In genomic region chr1:156488566-156489165, GRCh38 we compare ENCODE assay signal across 8 cellular contexts. TPM values are rescaled to one million over a fixed set of nuclear protein-coding genes. Genes with fewer than 3 reads are reported as not detected.
DNase-seq lines count a peak whose midpoint lies in the region; ATAC-seq and TF ChIP-seq lines count a peak whose summit lies in the region.

No MANE protein-coding gene starts in this region.

- H3K9me3 Mint-ChIP-seq in dendritic cell treated with granulocyte-macrophage colony-stimulating factor and Interleukin-4, amounts not matched to agents 40 ng/mL and 50 ng/mL, for 4 days, result no peaks in the 10 kb centered on the region

- DNase-seq in GM12864 (ENCODE audit: low read depth) (peak; percentile 75), thoracic aorta (ENCODE audit: low spot score) (no peak), NCI-H446 (lab: John Stamatoyannopoulos, UW) (no peak), NOMO-1 treated with dmso at 0.1 percent for 144 hours (lab: John Stamatoyannopoulos, UW; ENCODE audit: unreplicated experiment) (no peak), SHP77 (lab: John Stamatoyannopoulos, UW) (no peak)

- intact Hi-C loops in dendritic cell treated with granulocyte-macrophage colony-stimulating factor and Interleukin-4, amounts not matched to agents 40 ng/mL and 50 ng/mL, for 4 days (cut with micrococcal nuclease), result no loop called here

- peaks cover 4% of the 10 kb centered on the region for H3K36me3 ChIP-seq in thoracic aorta

- H3K27ac ChIP-seq in thoracic aorta, result peak overlapping the region; percentile 72 to 100

- H3K4me3 Mint-ChIP-seq in dendritic cell treated with granulocyte-macrophage colony-stimulating factor and Interleukin-4, amounts not matched to agents 40 ng/mL and 50 ng/mL, for 4 days, result no peak overlapping the region

- H3K4me3 ChIP-seq in GM12864 (ENCODE audit: low read depth, low read length) (peak overlapping the region; percentile 45), thoracic aorta (peak overlapping the region; percentile 69)

- peak; percentile 52 for ATAC-seq in GM19467 (IDR thresholded peaks at IDR 0.05; ENCODE audit: unreplicated experiment)
- ATAC-seq in HG03520 (IDR thresholded peaks at IDR 0.05; ENCODE audit: unreplicated experiment), result peak; percentile 52
- no peak for ATAC-seq in thoracic aorta (ENCODE audit: insufficient number of reproducible peaks, low FRiP score, low read depth)

- no peaks in the 10 kb centered on the region for H3K9me3 ChIP-seq in thoracic aorta

- peak overlapping the region; percentile 73 for H3K27ac Mint-ChIP-seq in dendritic cell treated with granulocyte-macrophage colony-stimulating factor and Interleukin-4, amounts not matched to agents 40 ng/mL and 50 ng/mL, for 4 days

- peaks cover 42% of the 10 kb centered on the region for H3K36me3 Mint-ChIP-seq in dendritic cell treated with granulocyte-macrophage colony-stimulating factor and Interleukin-4, amounts not matched to agents 40 ng/mL and 50 ng/mL, for 4 days (ENCODE audit: low read depth)

- peaks cover 87% of the 10 kb centered on the region for H3K4me1 Mint-ChIP-seq in dendritic cell treated with granulocyte-macrophage colony-stimulating factor and Interleukin-4, amounts not matched to agents 40 ng/mL and 50 ng/mL, for 4 days (ENCODE audit: low read depth)

- peaks cover 69 to 100% of the 10 kb centered on the region in 2 donors for H3K4me1 ChIP-seq in thoracic aorta (ENCODE audit: control insufficient read depth in 1 of 2, low read depth in 2 of 2)

- no peaks in the 10 kb centered on the region for H3K27me3 Mint-ChIP-seq in dendritic cell treated with granulocyte-macrophage colony-stimulating factor and Interleukin-4, amounts not matched to agents 40 ng/mL and 50 ng/mL, for 4 days

- H3K27me3 ChIP-seq in thoracic aorta (replicated peaks; ENCODE audit: insufficient read depth), result no peaks in the 10 kb centered on the region

- no peak for TF ChIP-seq CTCF in GM12864 (IDR thresholded peaks at IDR 0.05; ENCODE audit: low read depth, low read length, missing control alignments)
- no peak for TF ChIP-seq CTCF in thoracic aorta (IDR thresholded peaks at IDR 0.05)

RNA-seq across cellular contexts. Expression of gene MEF2D, which starts 11.9 kb away (rescaled TPM):
- total RNA-seq in thoracic aorta, result 100 to 1,000 TPM in 1 of 2 donors, 10 to 100 TPM in 1; 76.1 to 101 TPM
